Comparison of ENCODE assay signal across 1 cellular context in genomic region chr6:43724914-43725642, GRCh38.
TF ChIP-seq lines count a peak whose summit lies in the region.

No MANE protein-coding gene starts in this region.

TF ChIP-seq in HepG2, 621 proteins besides CTCF, POLR2A, EP300 and RAD21 (continued from another document and continues in another):
- 0 out of 2 replicates have a peak, but pooled peaks have one; percentile 35 for TF ChIP-seq ZHX2 (IDR thresholded peaks at IDR 0.05; ENCODE audit: low read depth)
- TF ChIP-seq ZHX2 (CRISPR knock-in tag; IDR thresholded peaks at IDR 0.05; ENCODE audit: borderline replicate concordance) = no peak
- TF ChIP-seq FIP1L1 (IDR thresholded peaks at IDR 0.05; ENCODE audit: borderline replicate concordance, insufficient read depth, low read depth, low read length) = no peak
- peak; percentile 63; the same call in 1 of the 2 replicates for TF ChIP-seq ZFP91 (CRISPR knock-in tag; IDR thresholded peaks at IDR 0.05; ENCODE audit: borderline replicate concordance)
- TF ChIP-seq AHDC1 (CRISPR knock-in tag; IDR thresholded peaks at IDR 0.05; ENCODE audit: borderline replicate concordance) = no peak
- TF ChIP-seq HIVEP1 (CRISPR knock-in tag; IDR thresholded peaks at IDR 0.05) = peak; percentile 89
- no peak for TF ChIP-seq ZSCAN29 (CRISPR knock-in tag; conservative IDR thresholded peaks at IDR 0.05)
- TF ChIP-seq ZBTB1 (CRISPR knock-in tag; IDR thresholded peaks at IDR 0.05; ENCODE audit: borderline replicate concordance) = no peak
- no peak for TF ChIP-seq MEF2D (CRISPR knock-in tag; IDR thresholded peaks at IDR 0.05)
- no peak for TF ChIP-seq TCF7 (IDR thresholded peaks at IDR 0.05; ENCODE audit: low read depth)
- TF ChIP-seq MAFF (IDR thresholded peaks at IDR 0.05; ENCODE audit: low read depth, low read length) = no peak
- TF ChIP-seq CHD4 (IDR thresholded peaks at IDR 0.05; ENCODE audit: borderline replicate concordance, low read length) = no peak
- TF ChIP-seq ZNF224 (CRISPR knock-in tag; IDR thresholded peaks at IDR 0.05) = no peak
- no peak for TF ChIP-seq EHMT2 (IDR thresholded peaks at IDR 0.05; ENCODE audit: borderline replicate concordance, low read depth, low read length)
- no peak for TF ChIP-seq REXO4 (CRISPR knock-in tag; IDR thresholded peaks at IDR 0.05; ENCODE audit: borderline replicate concordance)
- no peak for TF ChIP-seq ZNF232 (CRISPR knock-in tag; IDR thresholded peaks at IDR 0.05; ENCODE audit: borderline replicate concordance)
- peak; percentile 73; the same call in 1 of the 2 replicates for TF ChIP-seq ZBTB43 (CRISPR knock-in tag; conservative IDR thresholded peaks at IDR 0.05)
- TF ChIP-seq KAT8 (CRISPR knock-in tag; IDR thresholded peaks at IDR 0.05) = peak; percentile 64; the same call in 1 of the 2 replicates
- no peak for TF ChIP-seq ZNF282 (IDR thresholded peaks at IDR 0.05; ENCODE audit: partially characterized antibody)
- no peak for TF ChIP-seq CENPT (CRISPR knock-in tag; IDR thresholded peaks at IDR 0.05; ENCODE audit: low read depth)
- no peak for TF ChIP-seq ZNF24 (IDR thresholded peaks at IDR 0.05)
- TF ChIP-seq NFE2L1 (CRISPR knock-in tag; IDR thresholded peaks at IDR 0.05; ENCODE audit: borderline replicate concordance) = no peak
- TF ChIP-seq RFX3 (CRISPR knock-in tag; IDR thresholded peaks at IDR 0.05) = no peak
- TF ChIP-seq DRAP1 (CRISPR knock-in tag; IDR thresholded peaks at IDR 0.05) = peak; percentile 55; the same call in 1 of the 2 replicates
- TF ChIP-seq KDM3A (CRISPR knock-in tag; IDR thresholded peaks at IDR 0.05; ENCODE audit: low read depth) = peak; percentile 59; the same call in 1 of the 2 replicates
- TF ChIP-seq U2AF2 (IDR thresholded peaks at IDR 0.05; ENCODE audit: low read depth, low read length) = no peak
- TF ChIP-seq HDAC2 (CRISPR knock-in tag; IDR thresholded peaks at IDR 0.05) = peak; percentile 75
- TF ChIP-seq CCDC6 (CRISPR knock-in tag; IDR thresholded peaks at IDR 0.05) = peak; percentile 81; the same call in 1 of the 2 replicates
- TF ChIP-seq XRCC5 (optimal IDR thresholded peaks at IDR 0.05; ENCODE audit: low read length) = no peak
- peak; percentile 92 for TF ChIP-seq NFKBIZ (CRISPR knock-in tag; IDR thresholded peaks at IDR 0.05)
- TF ChIP-seq ZFX (CRISPR knock-in tag; IDR thresholded peaks at IDR 0.05; ENCODE audit: low read depth) = no peak; the same call in 1 of the 2 replicates
- no peak for TF ChIP-seq ZFP90 (CRISPR knock-in tag; IDR thresholded peaks at IDR 0.05; ENCODE audit: borderline replicate concordance)
- TF ChIP-seq PCBP1 (IDR thresholded peaks at IDR 0.05; ENCODE audit: borderline replicate concordance, low read depth, low read length) = peak; percentile 54; the same call in 1 of the 2 replicates
- TF ChIP-seq TFDP2 (CRISPR knock-in tag; IDR thresholded peaks at IDR 0.05) = no peak
- TF ChIP-seq ZNF564 (CRISPR knock-in tag; IDR thresholded peaks at IDR 0.05) = no peak
- TF ChIP-seq PLSCR1 (CRISPR knock-in tag; IDR thresholded peaks at IDR 0.05; ENCODE audit: borderline replicate concordance) = no peak
- TF ChIP-seq MYNN (CRISPR knock-in tag; IDR thresholded peaks at IDR 0.05; ENCODE audit: low read depth) = no peak
- TF ChIP-seq ZNF816 (CRISPR knock-in tag; IDR thresholded peaks at IDR 0.05; ENCODE audit: borderline replicate concordance) = no peak
- no peak for TF ChIP-seq HDAC6 (IDR thresholded peaks at IDR 0.05; ENCODE audit: low read depth, low read length)
- no peak for TF ChIP-seq SAFB2 (CRISPR knock-in tag; IDR thresholded peaks at IDR 0.05; ENCODE audit: borderline replicate concordance, low read depth)
- TF ChIP-seq ZNF792 (CRISPR knock-in tag; IDR thresholded peaks at IDR 0.05) = 0 out of 2 replicates have a peak, but pooled peaks have one; percentile 38
- no peak for TF ChIP-seq KLF15 (CRISPR knock-in tag; IDR thresholded peaks at IDR 0.05; ENCODE audit: borderline replicate concordance)
